Comparison of ENCODE assay signal across 20 cellular contexts in the genomic region with DNA sequence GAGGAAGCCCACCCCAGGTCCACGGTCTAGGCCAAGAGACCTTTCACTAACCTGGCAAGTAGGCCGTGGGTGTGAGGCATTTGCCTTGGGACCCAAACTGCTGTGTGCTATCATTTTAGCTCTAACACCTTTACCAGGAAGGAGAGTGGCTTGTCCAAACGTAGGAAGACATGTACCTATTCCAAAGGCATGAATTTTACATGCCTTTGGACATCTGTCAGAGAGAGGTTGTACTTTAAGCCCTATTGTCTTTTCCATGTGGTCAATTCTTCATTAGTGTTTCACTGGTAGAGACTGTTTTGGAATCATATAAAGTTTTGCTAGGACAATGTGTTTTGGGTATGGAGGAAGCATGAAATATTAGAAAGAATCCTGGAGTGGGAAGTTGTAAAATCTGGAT.
DNase-seq lines count a peak whose midpoint lies in the region; ATAC-seq, FAIRE-seq and TF ChIP-seq lines count a peak whose summit lies in the region.
"Had no signal": no experiment of that assay in that cellular context is flagged by ENCODE, and none has a peak within 500 bp of the region (broad histone marks: within the 10 kb centered on the region; RNA-seq: fewer than 3 reads in every experiment).

No MANE protein-coding gene starts in this region.

- peaks cover 0 to 2% of the 10 kb centered on the region in 2 donors for H3K9me3 Mint-ChIP-seq in stimulated activated naive B cell treated with anti-CD40 and anti-IgM and Interleukin-4, amounts not matched to agents 10 μg/mL and 1 μg/mL and 100 μg/mL, for 72 hours
- H3K9me3 Mint-ChIP-seq: CD8-positive, alpha-beta T cell; H9 had no signal

- peaks cover 3% of the 10 kb centered on the region in 2 donors for H3K36me3 Mint-ChIP-seq in stimulated activated naive B cell treated with anti-CD40 and anti-IgM and Interleukin-4, amounts not matched to agents 10 μg/mL and 1 μg/mL and 100 μg/mL, for 72 hours
- H3K36me3 Mint-ChIP-seq: CD14-positive monocyte; CD8-positive, alpha-beta T cell had no signal

- TF ChIP-seq CTCF in D721Med (IDR thresholded peaks at IDR 0.05; ENCODE audit: insufficient read depth, missing control alignments) (no peak), bronchial epithelial cell (IDR thresholded peaks at IDR 0.05; ENCODE audit: insufficient read depth, low read length, severe bottlenecking) (no peak), foreskin keratinocyte (conservative IDR thresholded peaks at IDR 0.05) (no peak)

- H3K27me3 Mint-ChIP-seq in stimulated activated naive B cell treated with anti-CD40 and anti-IgM and Interleukin-4, amounts not matched to agents 10 μg/mL and 1 μg/mL and 100 μg/mL, for 72 hours: no peaks in the 10 kb centered on the region

- peaks cover 9 to 11% of the 10 kb centered on the region in 2 donors for H3K4me1 Mint-ChIP-seq in stimulated activated naive B cell treated with anti-CD40 and anti-IgM and Interleukin-4, amounts not matched to agents 10 μg/mL and 1 μg/mL and 100 μg/mL, for 72 hours
- H3K4me1 Mint-ChIP-seq: H9 had no signal

- no peak overlapping the region for H3K4me3 ChIP-seq in bronchial epithelial cell (ENCODE audit: low read depth, low read length)
- H3K4me3 ChIP-seq: BLaER1, GM12878 had no signal

- no peaks in the 10 kb centered on the region for H3K36me3 ChIP-seq in bronchial epithelial cell (ENCODE audit: control insufficient read depth, insufficient read depth, low read length)
- H3K36me3 ChIP-seq: BLaER1 had no signal

- FAIRE-seq in D721Med (lab: Jason Lieb, UNC): peak; percentile 29
- no peak for FAIRE-seq in bronchial epithelial cell (lab: Jason Lieb, UNC)
- FAIRE-seq: GM12878, GM19239, H1 had no signal

- ATAC-seq in foreskin keratinocyte: no peak
- no peak for ATAC-seq in stimulated activated naive B cell treated with anti-CD40 and anti-IgM and Interleukin-4, amounts not matched to agents 10 μg/mL and 1 μg/mL and 100 μg/mL, for 72 hours (replicated peaks)
- ATAC-seq in HG03196 (IDR thresholded peaks at IDR 0.05; ENCODE audit: unreplicated experiment): no peak
- ATAC-seq: CD8-positive, alpha-beta T cell; GM12878 had no signal

- H3K27ac Mint-ChIP-seq in stimulated activated naive B cell treated with anti-CD40 and anti-IgM and Interleukin-4, amounts not matched to agents 10 μg/mL and 1 μg/mL and 100 μg/mL, for 72 hours: peak overlapping the region; percentile 28
- H3K27ac Mint-ChIP-seq: CD14-positive monocyte; CD8-positive, alpha-beta T cell; H9 had no signal

- H3K4me3 Mint-ChIP-seq in stimulated activated naive B cell treated with anti-CD40 and anti-IgM and Interleukin-4, amounts not matched to agents 10 μg/mL and 1 μg/mL and 100 μg/mL, for 72 hours: no peak overlapping the region
- H3K4me3 Mint-ChIP-seq: CD14-positive monocyte; CD8-positive, alpha-beta T cell; H9 had no signal

- peaks cover 8% of the 10 kb centered on the region for H3K4me1 ChIP-seq in foreskin keratinocyte
- H3K4me1 ChIP-seq: BLaER1 had no signal

- DNase-seq in D721Med (ENCODE audit: insufficient read length, low spot score) (no peak), bronchial epithelial cell (ENCODE audit: low read depth) (peak; percentile 64), foreskin keratinocyte (peak; percentile 32 to 71), HK-2 (ENCODE audit: unreplicated experiment) (no peak)
- no peak for DNase-seq in stimulated activated naive B cell treated with anti-CD40 and anti-IgM and Interleukin-4, amounts not matched to agents 10 μg/mL and 1 μg/mL and 100 μg/mL, for 72 hours
- DNase-seq in stimulated activated naive CD4-positive, alpha-beta T cell treated with Interleukin-2 at 50 U/mL for 16 hours (lab: John Stamatoyannopoulos, UW): no peak
- DNase-seq: 8988T; Calu3; CD8-positive, alpha-beta T cell; DMS 273 treated with DMSO at 0.1 percent for 48 hours; DMS53; DND-41; EL; H9 had no signal

- no peak overlapping the region for H3K27ac ChIP-seq in foreskin keratinocyte
- H3K27ac ChIP-seq: BLaER1 had no signal

- H3K27me3 ChIP-seq in bronchial epithelial cell (ENCODE audit: control insufficient read depth, insufficient read depth, low read length) (no peaks in the 10 kb centered on the region), foreskin keratinocyte (no peaks in the 10 kb centered on the region)
- H3K27me3 ChIP-seq: BLaER1 had no signal

Comparison
In these comparisons a context has a peak if more than half of its experiments do, and no peak if none do; other contexts are left out.
1. DNase-seq: peak in bronchial epithelial cell (single experiment) and foreskin keratinocyte (2 of 2); none in D721Med (single experiment), stimulated activated naive B cell treated with anti-CD40 and anti-IgM and Interleukin-4, amounts not matched to agents 10 μg/mL and 1 μg/mL and 100 μg/mL, for 72 hours (single experiment), stimulated activated naive CD4-positive, alpha-beta T cell treated with Interleukin-2 at 50 U/mL for 16 hours (single experiment) and HK-2 (single experiment).